In the genomic region with DNA sequence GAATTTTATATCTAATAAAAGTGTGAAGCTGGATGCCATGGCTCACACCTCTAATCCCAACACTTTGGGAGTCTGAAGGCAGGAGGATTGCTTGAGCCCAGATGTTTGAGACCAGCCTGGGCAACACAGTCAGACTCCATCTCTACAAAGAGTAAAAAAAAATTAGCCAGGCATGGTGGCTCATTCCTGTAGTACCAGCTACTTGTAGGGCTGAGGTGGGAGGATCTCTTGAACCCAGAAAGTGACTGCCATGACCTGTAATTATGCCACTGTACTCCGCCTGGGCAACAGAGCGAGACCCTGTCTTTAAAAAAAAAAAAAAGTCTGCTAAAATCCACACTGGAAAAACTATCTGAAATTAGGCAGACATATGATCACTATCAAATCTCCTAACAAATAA, we compare ENCODE assay signal across 16 cellular contexts. TPM values are rescaled to one million over a fixed set of nuclear protein-coding genes. Genes with fewer than 3 reads are reported as not detected.
DNase-seq lines count a peak whose midpoint lies in the region; ATAC-seq, FAIRE-seq and TF ChIP-seq lines count a peak whose summit lies in the region.
"Had no signal": no experiment of that assay in that cellular context is flagged by ENCODE, and none has a peak within 500 bp of the region (broad histone marks: within the 10 kb centered on the region; RNA-seq: fewer than 3 reads in every experiment).

No MANE protein-coding gene starts in this region.

- no TSS peak for BruUV-seq in IMR-90 (replicated peaks; lab: Mats Ljungman, UMichigan)

- H3K79me1 ChIP-seq in IMR-90 (ENCODE audit: low read depth in 1 of 2, low read length in 2 of 2) (peaks cover 11 to 55% of the 10 kb centered on the region in 2 experiments), H1 (ENCODE audit: low read depth, low read length) (peaks cover 2% of the 10 kb centered on the region; the same call in 1 of the 2 replicates)

- no peak overlapping the region for H2AK5ac ChIP-seq in IMR-90 (ENCODE audit: low read depth, low read length)
- no peak overlapping the region for H2AK5ac ChIP-seq in H1 (ENCODE audit: low read depth, low read length)

- H4K91ac ChIP-seq in IMR-90 (ENCODE audit: insufficient read depth, low read depth, low read length), result no peak overlapping the region
- no peak overlapping the region for H4K91ac ChIP-seq in H1 (replicated peaks; ENCODE audit: insufficient read length, low read length)

- intact Hi-C loops in IMR-90 (cut with micrococcal nuclease), result no loop called here

- H3K27ac ChIP-seq in GM23248 (no peak overlapping the region), IMR-90 (ENCODE audit: insufficient read depth, low read length) (no peak overlapping the region), H1 (ENCODE audit: low read depth, low read length) (no peak overlapping the region), smooth muscle cell (ENCODE audit: low read depth) (peak overlapping the region; percentile 74)
- H3K27ac ChIP-seq: BLaER1 had no signal

- H2AK9ac ChIP-seq in IMR-90 (replicated peaks; ENCODE audit: low read depth, low read length, poor library complexity), result no peak overlapping the region

- no peak for ATAC-seq in IMR-90 (ENCODE audit: low read depth)
- no peak for ATAC-seq in T-helper 17 cell

- no peak overlapping the region for H2BK12ac ChIP-seq in H1 (ENCODE audit: low read depth, low read length)

- H2BK120ac ChIP-seq in IMR-90 (ENCODE audit: low read depth, low read length) (no peak overlapping the region), H1 (replicated peaks; ENCODE audit: low read depth, low read length) (no peak overlapping the region)

- no peak overlapping the region for H3K18ac ChIP-seq in IMR-90 (ENCODE audit: low read depth, low read length)
- H3K18ac ChIP-seq in H1 (ENCODE audit: extremely low read depth, low read length), result no peak overlapping the region

- H2BK5ac ChIP-seq in IMR-90 (ENCODE audit: low read depth, low read length, poor library complexity, severe bottlenecking) (peak overlapping the region; percentile 36), H1 (ENCODE audit: low read depth, low read length) (no peak overlapping the region)

- CTCF ChIA-PET in IMR-90 (lab: Yijun Ruan, JAX), result interaction anchor here (0.7 kb wide), 1 partner anchor 213 kb away, joined by 3 read pairs; no protein-coding TSS in a partner anchor
- CTCF ChIA-PET in H1 (lab: Charles Lee; ENCODE audit: partially characterized antibody), result interaction anchor here (1.0 to 2.0 kb wide), 4 partner anchors 12 to 291 kb away, joined by 3 to 4 read pairs (median 4); no protein-coding TSS in a partner anchor

- no peak overlapping the region for H3K56ac ChIP-seq in IMR-90 (ENCODE audit: extremely low read depth, insufficient read depth, low read length)
- H3K56ac ChIP-seq in H1 (replicated peaks; ENCODE audit: insufficient read length, low read depth, low read length), result no peak overlapping the region

- H4K8ac ChIP-seq in IMR-90 (ENCODE audit: low read depth in 2 of 2, low read length in 2 of 2) (no peak overlapping the region), H1 (ENCODE audit: extremely low read depth, insufficient read depth, low read length) (no peak overlapping the region)

- H3K23me2 ChIP-seq in H1 (ENCODE audit: low read depth, low read length), result no peaks in the 10 kb centered on the region

- H3K9me2 ChIP-seq in GM23248 (ENCODE audit: insufficient read depth), result no peaks in the 10 kb centered on the region

- H3K36me3 ChIP-seq in GM23248 (ENCODE audit: low read depth) (no peaks in the 10 kb centered on the region), IMR-90 (ENCODE audit: control insufficient read depth, insufficient read depth, low read length) (no peaks in the 10 kb centered on the region), H1 (ENCODE audit: control insufficient read depth in 2 of 4, insufficient read depth in 4 of 4, low read length in 3 of 4) (no peaks in the 10 kb centered on the region), smooth muscle cell (ENCODE audit: low read depth) (no peaks in the 10 kb centered on the region)

- H3K9ac ChIP-seq in GM23248, result no peak overlapping the region
- H3K9ac ChIP-seq in IMR-90 (ENCODE audit: low read depth, low read length), result no peak overlapping the region
- H3K9ac ChIP-seq in H1 (replicated peaks in 1 of 4; ENCODE audit: extremely low read depth in 1 of 4, low read depth in 3 of 4, low read length in 3 of 4), result no peak overlapping the region
- no peak overlapping the region for H3K9ac ChIP-seq in smooth muscle cell (ENCODE audit: low read depth)
- H3K9ac ChIP-seq: BLaER1 had no signal

- no peak for TF ChIP-seq EP300 in H1 (IDR thresholded peaks at IDR 0.05; ENCODE audit: borderline replicate concordance in 1 of 2, low read depth in 2 of 2, low read length in 2 of 2)

- DNase-seq in GM23248 (no peak), IMR-90 (no peak), H1 (ENCODE audit: low read depth in 1 of 2, low spot score in 2 of 2) (no peak), smooth muscle cell (lab: John Stamatoyannopoulos, UW; ENCODE audit: unreplicated experiment) (no peak), HPDE6-E6E7 (ENCODE audit: extremely low spot score) (no peak), T-helper 17 cell (no peak), LoVo (ENCODE audit: low spot score) (no peak)
- DNase-seq: 8988T; Calu3; CD4-positive, alpha-beta memory T cell; DMS79 treated with DMSO at 0.1 percent for 48 hours; GF-D8; HCEC 1CT; HFFc6 had no signal

- H3K4me1 ChIP-seq in GM23248 (ENCODE audit: insufficient read depth) (peaks cover 32% of the 10 kb centered on the region), IMR-90 (ENCODE audit: control insufficient read depth, insufficient read depth, low read length) (peaks cover 3% of the 10 kb centered on the region), H1 (replicated peaks in 1 of 4; ENCODE audit: control insufficient read depth in 3 of 4, insufficient read depth in 4 of 4, low read length in 3 of 4) (0 out of 7 replicates have a peak, but pooled peaks cover 0 to 3% (median 0%) of the 10 kb centered on the region in 4 experiments), smooth muscle cell (ENCODE audit: low read depth) (peaks cover 15% of the 10 kb centered on the region)
- H3K4me1 ChIP-seq: BLaER1 had no signal

- H2AFZ ChIP-seq in GM23248 (no peak overlapping the region), IMR-90 (replicated peaks; ENCODE audit: low read length, poor library complexity) (no peak overlapping the region), H1 (ENCODE audit: low read length) (no peak overlapping the region), smooth muscle cell (ENCODE audit: low read depth) (no peak overlapping the region)

- FAIRE-seq in H1 (lab: Jason Lieb, UNC), result no peak

- H4K20me1 ChIP-seq in GM23248 (ENCODE audit: insufficient read depth), result no peaks in the 10 kb centered on the region
- H4K20me1 ChIP-seq in IMR-90 (ENCODE audit: insufficient read depth, low read length), result peaks cover 13% of the 10 kb centered on the region; the same call in 1 of the 2 replicates
- peaks cover 2 to 4% of the 10 kb centered on the region in 2 experiments for H4K20me1 ChIP-seq in H1 (replicated peaks in 1 of 2; ENCODE audit: control insufficient read depth in 1 of 2, insufficient read depth in 2 of 2, low read length in 2 of 2)
- H4K20me1 ChIP-seq in smooth muscle cell (ENCODE audit: low read depth), result peaks cover 60% of the 10 kb centered on the region

- TF ChIP-seq RAD21 in IMR-90 (IDR thresholded peaks at IDR 0.05; ENCODE audit: low read length) (no peak), H1 (IDR thresholded peaks at IDR 0.05 in 1 of 2, conservative IDR thresholded peaks at IDR 0.05 in 1 of 2; ENCODE audit: low read depth in 2 of 2, low read length in 2 of 2) (no peak)

- TF ChIP-seq POLR2A in IMR-90 (IDR thresholded peaks at IDR 0.05; ENCODE audit: low read depth, low read length), result no peak
- no peak for TF ChIP-seq POLR2A in H1 (IDR thresholded peaks at IDR 0.05; ENCODE audit: control extremely low read depth in 1 of 2, low read depth in 2 of 2, low read length in 2 of 2)

- peaks cover 33% of the 10 kb centered on the region for H3F3A ChIP-seq in GM23248 (ENCODE audit: insufficient read depth)
- H3F3A ChIP-seq in smooth muscle cell (ENCODE audit: low read depth), result no peaks in the 10 kb centered on the region

- H3K4me2 ChIP-seq in GM23248 (ENCODE audit: unreplicated experiment), result peak overlapping the region; percentile 78
- no peak overlapping the region for H3K4me2 ChIP-seq in IMR-90 (ENCODE audit: low read depth, low read length)
- H3K4me2 ChIP-seq in H1 (ENCODE audit: insufficient read depth in 1 of 2, low read depth in 2 of 2, low read length in 2 of 2), result no peak overlapping the region
- no peak overlapping the region for H3K4me2 ChIP-seq in smooth muscle cell
- H3K4me2 ChIP-seq: BLaER1 had no signal

- no peaks in the 10 kb centered on the region for H3K9me3 ChIP-seq in GM23248 (ENCODE audit: low read depth)
- H3K9me3 ChIP-seq in IMR-90 (ENCODE audit: control insufficient read depth, insufficient read depth, low read length), result no peaks in the 10 kb centered on the region
- no peaks in the 10 kb centered on the region for H3K9me3 ChIP-seq in H1 (ENCODE audit: insufficient read depth in 2 of 2, low read depth in 1 of 2, low read length in 1 of 2)
- no peaks in the 10 kb centered on the region for H3K9me3 ChIP-seq in smooth muscle cell (replicated peaks; ENCODE audit: low read depth)
- no peaks in the 10 kb centered on the region for H3K9me3 ChIP-seq in T-helper 17 cell (ENCODE audit: control insufficient read depth, low read length, poor library complexity, severe bottlenecking)

- 94 to 100% methylated on average over 2 of the region's 2 CpGs for WGBS in GM23248 (ENCODE audit: low coverage in 1 of 2, low lambda C conversion rate in 2 of 2, missing lambda C conversion rate in 2 of 2), 2 experiments
- WGBS in IMR-90 (ENCODE audit: extremely low coverage in 2 of 2, insufficient read length in 1 of 2), 2 experiments, result no CpG with 5 or more reads among the region's 2 CpGs
- 100% methylated on average over 2 of the region's 2 CpGs; no CpG with 5 or more reads in 1 of the 2 experiments for WGBS in H1 (ENCODE audit: extremely low coverage in 1 of 2, insufficient coverage in 1 of 2, insufficient read length in 1 of 2, insufficient replicate concordance in 2 of 2, low coverage in 1 of 2, low lambda C conversion rate in 2 of 2, missing lambda C conversion rate in 1 of 2), 2 experiments
- whole genome bisulfite sequencing in smooth muscle cell (ENCODE audit: low lambda C conversion rate), result 97% methylated on average over 2 of the region's 2 CpGs

- 0 out of 2 replicates have a peak, but pooled peaks cover 5% of the 10 kb centered on the region for H3K9me1 ChIP-seq in IMR-90 (ENCODE audit: insufficient read depth, low read length)

- H3K4me3 Mint-ChIP-seq in T-helper 17 cell, result no peak overlapping the region
- H3K4me3 Mint-ChIP-seq: CD14-positive monocyte; CD4-positive, alpha-beta memory T cell had no signal

- no peaks in the 10 kb centered on the region for H3K27me3 Mint-ChIP-seq in T-helper 17 cell
- H3K27me3 Mint-ChIP-seq: CD4-positive, alpha-beta memory T cell had no signal

- H3K4ac ChIP-seq in IMR-90 (ENCODE audit: low read depth, low read length) (no peak overlapping the region), H1 (replicated peaks; ENCODE audit: insufficient read length, low read depth, low read length) (no peak overlapping the region)

- H3K79me2 ChIP-seq in GM23248 (ENCODE audit: insufficient read depth) (peaks cover 97% of the 10 kb centered on the region), H1 (ENCODE audit: control insufficient read depth in 1 of 2, insufficient read depth in 2 of 2, low read length in 2 of 2) (peaks cover 2 to 91% of the 10 kb centered on the region in 2 experiments; a peak in 3 of 4 replicates), smooth muscle cell (ENCODE audit: low read depth) (peaks cover 95% of the 10 kb centered on the region)

- peaks cover 12% of the 10 kb centered on the region for H3K4me1 Mint-ChIP-seq in T-helper 17 cell

- TF ChIP-seq CTCF in IMR-90 (conservative IDR thresholded peaks at IDR 0.05; ENCODE audit: low read depth, low read length) (no peak), H1 (IDR thresholded peaks at IDR 0.05; ENCODE audit: control extremely low read depth in 1 of 3, insufficient read depth in 1 of 3, low read depth in 1 of 3, low read length in 3 of 3) (no peak), smooth muscle cell (IDR thresholded peaks at IDR 0.05; ENCODE audit: borderline replicate concordance, insufficient read depth, poor library complexity, severe bottlenecking) (no peak)

- H3K4me3 ChIP-seq in GM23248, result no peak overlapping the region
- H3K4me3 ChIP-seq in IMR-90 (ENCODE audit: insufficient read depth, low read depth, low read length), result no peak overlapping the region
- H3K4me3 ChIP-seq in H1 (ENCODE audit: extremely low read depth in 1 of 4, insufficient read depth in 2 of 4, low read depth in 3 of 4, low read length in 4 of 4), result no peak overlapping the region
- H3K4me3 ChIP-seq in smooth muscle cell, result no peak overlapping the region
- H3K4me3 ChIP-seq: BLaER1 had no signal

- POLR2A ChIA-PET in IMR-90 (lab: Charles Lee; ENCODE audit: unreplicated experiment) (no interaction called here), H1 (lab: Charles Lee; ENCODE audit: partially characterized antibody) (interaction anchor here (0.6 to 1.3 kb wide), 4 partner anchors 21 to 307 kb away, joined by 3 to 4 read pairs (median 3); no protein-coding TSS in a partner anchor)

- no peak overlapping the region for H3K27ac Mint-ChIP-seq in T-helper 17 cell
- H3K27ac Mint-ChIP-seq: CD14-positive monocyte; CD4-positive, alpha-beta memory T cell had no signal

- H4K5ac ChIP-seq in IMR-90 (ENCODE audit: low read depth, low read length) (no peak overlapping the region), H1 (ENCODE audit: insufficient read length, low read depth, low read length) (no peak overlapping the region)

- H3K23ac ChIP-seq in IMR-90 (ENCODE audit: low read depth, low read length) (peak overlapping the region; percentile 7; the same call in 1 of the 2 replicates), H1 (ENCODE audit: insufficient read length) (no peak overlapping the region)

- no peak overlapping the region for H3K14ac ChIP-seq in IMR-90 (replicated peaks; ENCODE audit: low read depth, low read length)
- H3K14ac ChIP-seq in H1 (ENCODE audit: insufficient read length), result no peak overlapping the region

- H3K27me3 ChIP-seq in GM23248 (replicated peaks; ENCODE audit: insufficient read depth), result no peaks in the 10 kb centered on the region
- no peaks in the 10 kb centered on the region for H3K27me3 ChIP-seq in IMR-90 (ENCODE audit: control insufficient read depth, insufficient read depth, low read length)
- H3K27me3 ChIP-seq in H1 (replicated peaks in 1 of 4; ENCODE audit: control insufficient read depth in 3 of 4, extremely low read depth in 1 of 4, insufficient read depth in 3 of 4, low read length in 3 of 4), result no peaks in the 10 kb centered on the region
- H3K27me3 ChIP-seq in smooth muscle cell (ENCODE audit: low read depth), result no peaks in the 10 kb centered on the region
- H3K27me3 ChIP-seq: BLaER1 had no signal

- H2BK15ac ChIP-seq in IMR-90 (ENCODE audit: low read depth, low read length) (no peak overlapping the region), H1 (ENCODE audit: low read length) (no peak overlapping the region)

- no peak overlapping the region for H2BK20ac ChIP-seq in IMR-90 (ENCODE audit: low read depth, low read length)
- H2BK20ac ChIP-seq in H1 (ENCODE audit: low read length), result no peak overlapping the region

- in situ Hi-C loops in GM23248 (cut with MboI), result no loop called here
- in situ Hi-C loops in IMR-90 (cut with MboI; ENCODE audit: low sequenced_read_pairs), result no loop called here

- H3K36me3 Mint-ChIP-seq in T-helper 17 cell (ENCODE audit: low read depth), result no peaks in the 10 kb centered on the region

- dilution Hi-C loops in IMR-90 (cut with HindIII; ENCODE audit: low sequenced_read_pairs, unreplicated experiment), result no loop called here

RNA-seq across cellular contexts. Expression of gene JMJD1C, which starts 7.6 kb away (rescaled TPM):
- 74.3 and 76.5 TPM in 2 replicates for total RNA-seq in GM23248 (2014; rRNA removed; shearing (Covaris generic))
- polyA plus RNA-seq in GM23248 (2016; fragmentation: Nextera tagmentation; extraction: Ambion mirVana), result 30.3 and 34.6 TPM in 2 replicates
- total RNA-seq in IMR-90 (2012; rRNA removed), result 96.8 and 108 TPM in 2 replicates
- polyA plus RNA-seq in IMR-90 (2012; rRNA removed), result 10.6 and 15.6 TPM in 2 replicates
- 2.0 and 2.7 TPM in 2 replicates for polyA plus RNA-seq in IMR-90 (2012; cell fraction: cytosol; rRNA removed)
- polyA plus RNA-seq in IMR-90 (2012; cell fraction: nucleus; rRNA removed; ENCODE audit: low replicate concordance), result 4.5 and 57.4 TPM in 2 replicates
- total RNA-seq in H1 (2021; fragmentation: NEBNext Ultra II Directional; extraction: Animal tissue kit (Norgen Biotek cat#: 25700)), result 208 and 210 TPM in 2 replicates
- 39.2 and 54.5 TPM in 2 replicates for polyA plus RNA-seq in H1 (2011; rRNA removed)
- 70.2 TPM for polyA plus RNA-seq in H1 (2011; cell fraction: cytosol; rRNA removed)
- 85.1 TPM for polyA plus RNA-seq in H1 (2011; cell fraction: nucleus; rRNA removed)
- 40.3 to 94.5 TPM (median 62.6 TPM) in 4 replicates for polyA plus RNA-seq in H1 (2012, experiment 1 of 2)
- polyA plus RNA-seq in H1 (2012, experiment 2 of 2), result 8.6 TPM
- polyA plus RNA-seq in H1 (2013, experiment 1 of 2), result 141 TPM
- polyA plus RNA-seq in H1 (2013, experiment 2 of 2), result 130 TPM
- polyA minus RNA-seq in H1 (2011; rRNA and poly(A)+ RNA removed), result 505 and 669 TPM in 2 replicates
- 116 TPM for polyA minus RNA-seq in H1 (2011; cell fraction: cytosol; rRNA and poly(A)+ RNA removed)
- polyA minus RNA-seq in H1 (2011; cell fraction: nucleus; rRNA and poly(A)+ RNA removed), result 616 TPM
- 132 and 173 TPM in 2 replicates for total RNA-seq in smooth muscle cell
- 28.5 and 52.5 TPM in 2 replicates for polyA plus RNA-seq in smooth muscle cell
- 100 to 1,000 TPM; 215 to 279 TPM for total RNA-seq in T-helper 17 cell
